1 cellular context compared by ENCODE assay signal in genomic region chr1:30135729-30136128, GRCh38.
TF ChIP-seq lines count a peak whose summit lies in the region.

No MANE protein-coding gene starts in this region.

TF ChIP-seq in K562, 482 proteins besides CTCF, POLR2A, EP300 and RAD21 (continued from another document and continues in another):
- TF ChIP-seq L3MBTL2 (IDR thresholded peaks at IDR 0.05), result peak; percentile 96
- TF ChIP-seq MGA (IDR thresholded peaks at IDR 0.05), result peak; percentile 88
- no peak for TF ChIP-seq PPARD (CRISPR knock-in tag; IDR thresholded peaks at IDR 0.05)
- no peak for TF ChIP-seq ZNF436 (CRISPR knock-in tag; IDR thresholded peaks at IDR 0.05)
- TF ChIP-seq SRSF9 (IDR thresholded peaks at IDR 0.05; ENCODE audit: borderline replicate concordance, low read depth, low read length), result no peak
- TF ChIP-seq RAD51 (IDR thresholded peaks at IDR 0.05; ENCODE audit: borderline replicate concordance, low read depth), result peak; percentile 85
- TF ChIP-seq, protein P1, sequence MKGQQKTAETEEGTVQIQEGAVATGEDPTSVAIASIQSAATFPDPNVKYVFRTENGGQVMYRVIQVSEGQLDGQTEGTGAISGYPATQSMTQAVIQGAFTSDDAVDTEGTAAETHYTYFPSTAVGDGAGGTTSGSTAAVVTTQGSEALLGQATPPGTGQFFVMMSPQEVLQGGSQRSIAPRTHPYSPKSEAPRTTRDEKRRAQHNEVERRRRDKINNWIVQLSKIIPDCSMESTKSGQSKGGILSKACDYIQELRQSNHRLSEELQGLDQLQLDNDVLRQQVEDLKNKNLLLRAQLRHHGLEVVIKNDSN (CRISPR knock-in tag; IDR thresholded peaks at IDR 0.05), result peak; percentile 79
- TF ChIP-seq XRCC4 (IDR thresholded peaks at IDR 0.05; ENCODE audit: extremely low read depth, insufficient read depth, insufficient read length), result no peak
- TF ChIP-seq HDAC1 (IDR thresholded peaks at IDR 0.05), result no peak
- no peak for TF ChIP-seq DIDO1 (tag; IDR thresholded peaks at IDR 0.05; ENCODE audit: low read depth)
- no peak for TF ChIP-seq CTBP1 (IDR thresholded peaks at IDR 0.05; ENCODE audit: borderline replicate concordance)
- peak; percentile 92 for TF ChIP-seq USF2 (CRISPR knock-in tag; IDR thresholded peaks at IDR 0.05)
- TF ChIP-seq FIP1L1 (IDR thresholded peaks at IDR 0.05; ENCODE audit: low read depth, low read length, poor library complexity, severe bottlenecking), result no peak
- TF ChIP-seq TEAD1 (CRISPR knock-in tag; IDR thresholded peaks at IDR 0.05), result no peak
- TF ChIP-seq BCLAF1 (IDR thresholded peaks at IDR 0.05; ENCODE audit: borderline replicate concordance in 1 of 2, control insufficient read depth in 1 of 2, low read depth in 2 of 2, low read length in 1 of 2), result no peak
- 0 out of 2 replicates have a peak, but pooled peaks have one; percentile 19 for TF ChIP-seq CBFA2T2 (conservative IDR thresholded peaks at IDR 0.05)
- no peak for TF ChIP-seq PRMT5 (CRISPR knock-in tag; IDR thresholded peaks at IDR 0.05)
- TF ChIP-seq ARID4B (CRISPR knock-in tag; IDR thresholded peaks at IDR 0.05), result no peak
- TF ChIP-seq NR4A1 (CRISPR knock-in tag; IDR thresholded peaks at IDR 0.05), result no peak
- peak; percentile 82 for TF ChIP-seq NR4A1 (tag; IDR thresholded peaks at IDR 0.05)
- TF ChIP-seq, protein P2, sequence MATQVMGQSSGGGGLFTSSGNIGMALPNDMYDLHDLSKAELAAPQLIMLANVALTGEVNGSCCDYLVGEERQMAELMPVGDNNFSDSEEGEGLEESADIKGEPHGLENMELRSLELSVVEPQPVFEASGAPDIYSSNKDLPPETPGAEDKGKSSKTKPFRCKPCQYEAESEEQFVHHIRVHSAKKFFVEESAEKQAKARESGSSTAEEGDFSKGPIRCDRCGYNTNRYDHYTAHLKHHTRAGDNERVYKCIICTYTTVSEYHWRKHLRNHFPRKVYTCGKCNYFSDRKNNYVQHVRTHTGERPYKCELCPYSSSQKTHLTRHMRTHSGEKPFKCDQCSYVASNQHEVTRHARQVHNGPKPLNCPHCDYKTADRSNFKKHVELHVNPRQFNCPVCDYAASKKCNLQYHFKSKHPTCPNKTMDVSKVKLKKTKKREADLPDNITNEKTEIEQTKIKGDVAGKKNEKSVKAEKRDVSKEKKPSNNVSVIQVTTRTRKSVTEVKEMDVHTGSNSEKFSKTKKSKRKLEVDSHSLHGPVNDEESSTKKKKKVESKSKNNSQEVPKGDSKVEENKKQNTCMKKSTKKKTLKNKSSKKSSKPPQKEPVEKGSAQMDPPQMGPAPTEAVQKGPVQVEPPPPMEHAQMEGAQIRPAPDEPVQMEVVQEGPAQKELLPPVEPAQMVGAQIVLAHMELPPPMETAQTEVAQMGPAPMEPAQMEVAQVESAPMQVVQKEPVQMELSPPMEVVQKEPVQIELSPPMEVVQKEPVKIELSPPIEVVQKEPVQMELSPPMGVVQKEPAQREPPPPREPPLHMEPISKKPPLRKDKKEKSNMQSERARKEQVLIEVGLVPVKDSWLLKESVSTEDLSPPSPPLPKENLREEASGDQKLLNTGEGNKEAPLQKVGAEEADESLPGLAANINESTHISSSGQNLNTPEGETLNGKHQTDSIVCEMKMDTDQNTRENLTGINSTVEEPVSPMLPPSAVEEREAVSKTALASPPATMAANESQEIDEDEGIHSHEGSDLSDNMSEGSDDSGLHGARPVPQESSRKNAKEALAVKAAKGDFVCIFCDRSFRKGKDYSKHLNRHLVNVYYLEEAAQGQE (CRISPR knock-in tag; IDR thresholded peaks at IDR 0.05; ENCODE audit: low read depth), result no peak
- TF ChIP-seq NUFIP1 (IDR thresholded peaks at IDR 0.05; ENCODE audit: partially characterized antibody), result no peak
- TF ChIP-seq EZH2 (IDR thresholded peaks at IDR 0.05; ENCODE audit: borderline replicate concordance, low read depth, low read length), result no peak
- TF ChIP-seq ESRRB (CRISPR knock-in tag; IDR thresholded peaks at IDR 0.05; ENCODE audit: borderline replicate concordance), result no peak
- TF ChIP-seq ZNF707 (CRISPR knock-in tag; conservative IDR thresholded peaks at IDR 0.05), result no peak
- no peak for TF ChIP-seq TAF1 (IDR thresholded peaks at IDR 0.05; ENCODE audit: control insufficient read depth, extremely low read depth, insufficient read depth, low read length, severe bottlenecking)
- no peak for TF ChIP-seq SNIP1 (IDR thresholded peaks at IDR 0.05; ENCODE audit: low read depth)
- TF ChIP-seq, protein P3, sequence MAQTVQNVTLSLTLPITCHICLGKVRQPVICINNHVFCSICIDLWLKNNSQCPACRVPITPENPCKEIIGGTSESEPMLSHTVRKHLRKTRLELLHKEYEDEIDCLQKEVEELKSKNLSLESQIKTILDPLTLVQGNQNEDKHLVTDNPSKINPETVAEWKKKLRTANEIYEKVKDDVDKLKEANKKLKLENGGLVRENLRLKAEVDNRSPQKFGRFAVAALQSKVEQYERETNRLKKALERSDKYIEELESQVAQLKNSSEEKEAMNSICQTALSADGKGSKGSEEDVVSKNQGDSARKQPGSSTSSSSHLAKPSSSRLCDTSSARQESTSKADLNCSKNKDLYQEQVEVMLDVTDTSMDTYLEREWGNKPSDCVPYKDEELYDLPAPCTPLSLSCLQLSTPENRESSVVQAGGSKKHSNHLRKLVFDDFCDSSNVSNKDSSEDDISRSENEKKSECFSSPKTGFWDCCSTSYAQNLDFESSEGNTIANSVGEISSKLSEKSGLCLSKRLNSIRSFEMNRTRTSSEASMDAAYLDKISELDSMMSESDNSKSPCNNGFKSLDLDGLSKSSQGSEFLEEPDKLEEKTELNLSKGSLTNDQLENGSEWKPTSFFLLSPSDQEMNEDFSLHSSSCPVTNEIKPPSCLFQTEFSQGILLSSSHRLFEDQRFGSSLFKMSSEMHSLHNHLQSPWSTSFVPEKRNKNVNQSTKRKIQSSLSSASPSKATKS (CRISPR knock-in tag; IDR thresholded peaks at IDR 0.05), result no peak
- TF ChIP-seq PML (IDR thresholded peaks at IDR 0.05; ENCODE audit: low read length), result no peak
